In the genomic region with DNA sequence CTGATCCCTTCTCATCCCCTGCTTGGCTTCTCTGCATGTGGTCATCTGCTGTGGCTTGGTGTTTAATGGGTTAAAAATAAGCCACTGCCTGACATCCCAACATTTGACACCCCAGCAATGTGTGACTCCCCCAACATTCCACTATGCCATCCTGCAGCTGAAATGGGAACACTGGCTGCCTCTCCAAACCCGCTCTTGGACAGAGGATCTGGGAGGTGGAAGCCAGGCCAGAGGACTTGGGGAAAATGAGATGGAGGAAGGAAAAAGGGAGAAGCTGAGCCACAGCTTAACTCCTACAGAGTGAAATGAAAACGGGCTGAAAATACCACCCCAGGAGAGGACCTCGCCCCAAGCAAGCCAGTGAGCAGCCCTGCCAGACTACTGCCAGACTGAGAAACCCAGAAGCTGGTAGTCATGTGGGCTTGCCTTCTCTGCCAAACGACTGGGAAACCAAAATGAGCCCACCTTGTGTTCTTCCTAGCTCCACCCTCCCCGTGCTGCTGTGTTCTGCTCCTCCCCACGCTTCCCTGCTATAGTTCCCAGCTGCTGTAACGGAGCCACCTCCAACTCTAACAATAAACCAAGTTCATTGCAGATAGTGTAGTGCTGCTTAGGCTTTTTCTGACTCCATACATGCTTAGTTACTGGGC, we compare ENCODE assay signal across 1 cellular context.
TF ChIP-seq lines count a peak whose summit lies in the region.

No MANE protein-coding gene starts in this region.

TF ChIP-seq in K562, 482 proteins besides CTCF, POLR2A, EP300 and RAD21:
- TF ChIP-seq, protein P1, sequence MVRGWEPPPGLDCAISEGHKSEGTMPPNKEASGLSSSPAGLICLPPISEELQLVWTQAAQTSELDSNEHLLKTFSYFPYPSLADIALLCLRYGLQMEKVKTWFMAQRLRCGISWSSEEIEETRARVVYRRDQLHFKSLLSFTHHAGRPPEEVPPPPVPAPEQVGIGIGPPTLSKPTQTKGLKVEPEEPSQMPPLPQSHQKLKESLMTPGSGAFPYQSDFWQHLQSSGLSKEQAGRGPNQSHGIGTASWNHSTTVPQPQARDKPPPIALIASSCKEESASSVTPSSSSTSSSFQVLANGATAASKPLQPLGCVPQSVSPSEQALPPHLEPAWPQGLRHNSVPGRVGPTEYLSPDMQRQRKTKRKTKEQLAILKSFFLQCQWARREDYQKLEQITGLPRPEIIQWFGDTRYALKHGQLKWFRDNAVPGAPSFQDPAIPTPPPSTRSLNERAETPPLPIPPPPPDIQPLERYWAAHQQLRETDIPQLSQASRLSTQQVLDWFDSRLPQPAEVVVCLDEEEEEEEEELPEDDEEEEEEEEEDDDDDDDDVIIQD (CRISPR knock-in tag; IDR thresholded peaks at IDR 0.05), result no peak
- no peak for TF ChIP-seq YY1 (IDR thresholded peaks at IDR 0.05; ENCODE audit: borderline replicate concordance in 1 of 3, control insufficient read depth in 1 of 3, extremely low read depth in 1 of 3, insufficient read depth in 3 of 3, insufficient read length in 1 of 3, insufficient replicate concordance in 2 of 3, low read depth in 1 of 3, low read length in 2 of 3)
- TF ChIP-seq MAFG (tag; conservative IDR thresholded peaks at IDR 0.05), result no peak
- no peak for TF ChIP-seq CREB1 (IDR thresholded peaks at IDR 0.05)
- TF ChIP-seq CREB1 (CRISPR knock-in tag; IDR thresholded peaks at IDR 0.05), result no peak
- no peak for TF ChIP-seq ARID2 (IDR thresholded peaks at IDR 0.05)
- no peak for TF ChIP-seq FOXJ2 (tag; IDR thresholded peaks at IDR 0.05)
- no peak for TF ChIP-seq ASH1L (IDR thresholded peaks at IDR 0.05; ENCODE audit: borderline replicate concordance, low read depth, partially characterized antibody)
